Comparison of ENCODE assay signal across 8 cellular contexts in genomic region chr3:38805765-38806386, GRCh38. TPM values are rescaled to one million over a fixed set of nuclear protein-coding genes. Genes with fewer than 3 reads are reported as not detected.
DNase-seq lines count a peak whose midpoint lies in the region; ATAC-seq and TF ChIP-seq lines count a peak whose summit lies in the region.

No MANE protein-coding gene starts in this region.

- no peak for TF ChIP-seq CTCF in Caco-2 (IDR thresholded peaks at IDR 0.05; ENCODE audit: insufficient read depth in 1 of 2, low read depth in 1 of 2, low read length in 1 of 2, severe bottlenecking in 1 of 2, unreplicated experiment in 1 of 2)
- no peak for TF ChIP-seq CTCF in fibroblast of villous mesenchyme (IDR thresholded peaks at IDR 0.05; ENCODE audit: insufficient read depth, low read depth, low read length)

- H3K36me3 ChIP-seq in Caco-2 (ENCODE audit: control insufficient read depth, insufficient read depth, low read length) = no peaks in the 10 kb centered on the region

- intact Hi-C loops in Caco-2 (cut with micrococcal nuclease; ENCODE audit: unreplicated experiment) = no loop called here

- H3K4me3 ChIP-seq in Caco-2 (ENCODE audit: low read depth, low read length) (no peak overlapping the region), fibroblast of villous mesenchyme (ENCODE audit: low read depth, low read length) (no peak overlapping the region)

- CTCF ChIA-PET in Caco-2 (lab: Charles Lee) = interaction anchor here (1.0 kb wide), 1 partner anchor 194 kb away, joined by 5 read pairs; no protein-coding TSS in a partner anchor

- H3K36me3 Mint-ChIP-seq in Caco-2 (ENCODE audit: insufficient read depth, unreplicated experiment) = no peaks in the 10 kb centered on the region

- no peaks in the 10 kb centered on the region for H3K4me1 ChIP-seq in Caco-2

- ATAC-seq in HG02938 (IDR thresholded peaks at IDR 0.05; ENCODE audit: unreplicated experiment) = peak; percentile 51
- no peak for ATAC-seq in GM19035 (IDR thresholded peaks at IDR 0.05; ENCODE audit: unreplicated experiment)
- no peak for ATAC-seq in GM19397 (IDR thresholded peaks at IDR 0.05; ENCODE audit: unreplicated experiment)

- no peak overlapping the region for H3K4me3 Mint-ChIP-seq in Caco-2 (ENCODE audit: unreplicated experiment)

- POLR2A ChIA-PET in Caco-2 (lab: Charles Lee) = no interaction called here

- H3K4me1 Mint-ChIP-seq in Caco-2 (ENCODE audit: low read depth, unreplicated experiment) = no peaks in the 10 kb centered on the region

- no peaks in the 10 kb centered on the region for H3K9me3 ChIP-seq in Caco-2

- H3K27ac Mint-ChIP-seq in Caco-2 (ENCODE audit: unreplicated experiment) = no peak overlapping the region

- peaks cover 2% of the 10 kb centered on the region for H3K27me3 Mint-ChIP-seq in Caco-2 (ENCODE audit: insufficient read depth, unreplicated experiment)

- peak; percentile 54 to 75 for DNase-seq in Caco-2
- DNase-seq in T1000 (lab: John Stamatoyannopoulos, UW) = peak; percentile 43
- DNase-seq in fibroblast of villous mesenchyme (ENCODE audit: low read depth) = peak; percentile 81
- DNase-seq in smooth muscle cell of the brain vasculature (ENCODE audit: low read depth, low spot score) = peak; percentile 46
- no peak for DNase-seq in NK-92 treated with Interleukin-12 subunit alpha and Interleukin-12 subunit beta, amount 100 ng/mL, for 24 hours (lab: John Stamatoyannopoulos, UW)

- H3K27me3 ChIP-seq in Caco-2 (replicated peaks; ENCODE audit: control insufficient read depth, insufficient read depth, low read length) = no peaks in the 10 kb centered on the region

- peaks cover 10% of the 10 kb centered on the region for H3K9me3 Mint-ChIP-seq in Caco-2 (ENCODE audit: unreplicated experiment)

- no TSS peak for BruUV-seq in Caco-2 (replicated peaks; lab: Mats Ljungman, UMichigan)

RNA-seq across cellular contexts. Expression of gene SCN10A, which starts 10.1 kb away (rescaled TPM):
- not detected in 2 replicates for total RNA-seq in Caco-2 (2022)
- not detected in 2 replicates for total RNA-seq in fibroblast of villous mesenchyme
